In the genomic region with DNA sequence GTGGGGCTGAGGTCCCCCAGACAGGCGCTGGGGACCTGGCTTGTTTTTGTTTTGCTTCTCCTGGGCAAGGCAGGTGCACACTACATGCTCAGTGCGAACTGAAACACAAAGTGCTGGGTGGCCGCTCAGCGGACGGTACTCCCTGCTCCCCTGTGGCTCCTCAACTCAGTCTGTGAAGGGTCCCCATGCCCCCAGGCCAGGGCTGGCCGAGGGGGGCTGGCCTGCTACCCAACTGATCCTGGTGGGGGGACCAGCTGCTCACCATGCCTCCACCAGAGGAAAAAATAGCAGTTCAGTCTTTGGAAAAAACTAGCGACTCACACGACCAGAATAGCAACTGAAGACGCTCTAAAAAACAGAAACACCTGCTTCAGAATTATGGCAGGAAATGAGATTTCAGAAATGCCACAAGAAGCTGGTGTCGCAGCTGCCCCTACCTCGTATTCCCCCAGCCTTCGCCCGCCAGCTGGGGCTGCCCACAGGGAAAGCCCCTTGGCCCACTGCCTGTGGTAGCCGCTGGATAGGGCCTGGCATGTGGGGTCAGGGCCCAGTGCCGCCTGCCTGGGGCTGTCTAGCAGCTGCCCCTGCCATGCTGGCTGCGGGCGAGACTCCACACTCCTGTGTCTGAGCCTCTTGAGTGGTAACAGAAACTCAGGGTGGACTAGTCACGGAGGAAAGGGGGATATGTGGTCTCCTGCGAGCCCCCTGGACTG, we compare ENCODE assay signal across 8 cellular contexts. TPM values are rescaled to one million over a fixed set of nuclear protein-coding genes. Genes with fewer than 3 reads are reported as not detected.
DNase-seq lines count a peak whose midpoint lies in the region; ATAC-seq and TF ChIP-seq lines count a peak whose summit lies in the region.

No MANE protein-coding gene starts in this region.

- intact Hi-C loops in esophagus squamous epithelium (cut with DNase I), result no loop called here

- DNase-seq in activated CD4-positive, CD25-positive, alpha-beta regulatory T cell (lab: John Stamatoyannopoulos, UW), result peak; percentile 12 to 31 (median 21)
- peak; percentile 55 to 60 for DNase-seq in memory B cell (ENCODE audit: low spot score in 2 of 2)
- no peak for DNase-seq in foreskin melanocyte
- no peak for DNase-seq in esophagus squamous epithelium (lab: John Stamatoyannopoulos, UW)
- no peak for DNase-seq in hippocampal formation (lab: John Stamatoyannopoulos, UW)
- DNase-seq in middle frontal gyrus (ENCODE audit: extremely low spot score, low spot score), result no peak

- 50 to 62% methylated on average over 11 to 14 of the region's 19 CpGs for WGBS in esophagus squamous epithelium, 2 donors

- H3K27me3 ChIP-seq in esophagus squamous epithelium, result no peaks in the 10 kb centered on the region

- no peak overlapping the region for H3K27ac ChIP-seq in esophagus squamous epithelium

- H3K9me3 ChIP-seq in esophagus squamous epithelium, result no peaks in the 10 kb centered on the region

- H3K4me1 Mint-ChIP-seq in memory B cell, result peaks cover 31% of the 10 kb centered on the region

- peak overlapping the region in 1 of 4 donors; percentile 35 for H3K4me3 ChIP-seq in esophagus squamous epithelium

- no peaks in the 10 kb centered on the region for H3K36me3 ChIP-seq in esophagus squamous epithelium

- no peaks in the 10 kb centered on the region for H3K36me3 Mint-ChIP-seq in memory B cell

- peak overlapping the region; percentile 85 for H3K4me3 Mint-ChIP-seq in memory B cell

- H3K27me3 Mint-ChIP-seq in memory B cell, result no peaks in the 10 kb centered on the region

- H3K9me3 Mint-ChIP-seq in memory B cell, result no peaks in the 10 kb centered on the region

- H3K27ac Mint-ChIP-seq in memory B cell, result peak overlapping the region; percentile 99

- ATAC-seq in GM18873 (IDR thresholded peaks at IDR 0.05; ENCODE audit: low FRiP score, unreplicated experiment) (peak; percentile 81), HG02970 (IDR thresholded peaks at IDR 0.05; ENCODE audit: low FRiP score, unreplicated experiment) (peak; percentile 75), memory B cell (ENCODE audit: low read depth) (peak; percentile 69)

- TF ChIP-seq CTCF in esophagus squamous epithelium (IDR thresholded peaks at IDR 0.05), result no peak

- TF ChIP-seq POLR2A in esophagus squamous epithelium (IDR thresholded peaks at IDR 0.05), result peak in 1 of 4 donors; percentile 38

- H3K4me1 ChIP-seq in esophagus squamous epithelium, result no peaks in the 10 kb centered on the region

RNA-seq across cellular contexts. Expression of a gene that starts 43.7 kb away (rescaled TPM):
- 10 to 100 TPM; 13.5 to 26.5 (median 21.4) TPM for total RNA-seq in esophagus squamous epithelium

Comparison
In these comparisons a context has a peak if more than half of its experiments do, and no peak if none do; other contexts are left out.
1. DNase-seq: peak in activated CD4-positive, CD25-positive, alpha-beta regulatory T cell (4 of 4) and memory B cell (2 of 2); none in foreskin melanocyte (single experiment), esophagus squamous epithelium (single experiment), hippocampal formation (0 of 2) and middle frontal gyrus (single experiment).
2. Peak in every context shown above with its lines, with median percentiles within 50 percentile points of each other: ATAC-seq.